In genomic region chr19:28862238-28862637, GRCh38 we compare ENCODE assay signal across 1 cellular context.
TF ChIP-seq lines count a peak whose summit lies in the region.

No MANE protein-coding gene starts in this region.

TF ChIP-seq in H1, 55 proteins besides CTCF, POLR2A, EP300 and RAD21 (continued from another document):
- TF ChIP-seq POLR2AphosphoS5 (IDR thresholded peaks at IDR 0.05; ENCODE audit: low read depth, low read length) = no peak
- TF ChIP-seq ZNF274 (IDR thresholded peaks at IDR 0.05; ENCODE audit: borderline replicate concordance, extremely low read depth, low read length) = no peak
- no peak for TF ChIP-seq BACH1 (IDR thresholded peaks at IDR 0.05; ENCODE audit: low read length)
- no peak for TF ChIP-seq EZH2 (IDR thresholded peaks at IDR 0.05; ENCODE audit: low read depth, low read length, severe bottlenecking)
- no peak for TF ChIP-seq SAP30 (IDR thresholded peaks at IDR 0.05; ENCODE audit: insufficient read depth, insufficient replicate concordance, low read length)
- TF ChIP-seq POU5F1 (IDR thresholded peaks at IDR 0.05; ENCODE audit: low read depth, low read length) = no peak
- TF ChIP-seq PHF8 (conservative IDR thresholded peaks at IDR 0.05; ENCODE audit: low read depth, low read length) = no peak
- no peak for TF ChIP-seq YY1 (IDR thresholded peaks at IDR 0.05; ENCODE audit: low read depth, low read length)
- no peak for TF ChIP-seq SP1 (IDR thresholded peaks at IDR 0.05; ENCODE audit: low read depth, low read length)
